Comparison of ENCODE assay signal across 9 cellular contexts in genomic region chr16:78002915-78003538, GRCh38. TPM values are rescaled to one million over a fixed set of nuclear protein-coding genes. Genes with fewer than 3 reads are reported as not detected.
DNase-seq lines count a peak whose midpoint lies in the region; ATAC-seq and TF ChIP-seq lines count a peak whose summit lies in the region.
"Had no signal": no experiment of that assay in that cellular context is flagged by ENCODE, and none has a peak within 500 bp of the region (broad histone marks: within the 10 kb centered on the region; RNA-seq: fewer than 3 reads in every experiment).

No MANE protein-coding gene starts in this region.

- TF ChIP-seq POLR2A in lower leg skin (IDR thresholded peaks at IDR 0.05): no peak

- POLR2A ChIA-PET in activated CD4-positive, alpha-beta T cell treated with anti-CD3 and anti-CD28 coated beads for 36 hours (lab: Charles Lee): no interaction called here

- ATAC-seq in GM19324 (IDR thresholded peaks at IDR 0.05; ENCODE audit: low FRiP score, unreplicated experiment) (peak; percentile 83), HG03378 (IDR thresholded peaks at IDR 0.05; ENCODE audit: unreplicated experiment) (peak; percentile 99)
- peak; percentile 99 for ATAC-seq in activated CD4-positive, alpha-beta T cell treated with anti-CD3 and anti-CD28 coated beads for 36 hours

- no peaks in the 10 kb centered on the region for H3K9me3 Mint-ChIP-seq in activated CD4-positive, alpha-beta T cell treated with anti-CD3 and anti-CD28 coated beads for 36 hours (ENCODE audit: low read depth)
- H3K9me3 Mint-ChIP-seq: T-helper 1 cell treated with Interleukin-12 subunit alpha and Interleukin-12 subunit beta and Interleukin-4 antibody, amounts not matched to agents 30 μg/mL and 1 μg/mL, for 36 hours had no signal

- DNase-seq in CD1c-positive myeloid dendritic cell (ENCODE audit: extremely low spot score): peak; percentile 75
- DNase-seq in NCI-H460 (ENCODE audit: extremely low read depth, low read depth): peak; percentile 81
- DNase-seq in activated CD4-positive, alpha-beta T cell treated with anti-CD3 and anti-CD28 coated beads for 36 hours: peak; percentile 90
- DNase-seq in dermis blood vessel endothelial cell: peak; percentile 95
- DNase-seq in lower leg skin (ENCODE audit: low spot score in 2 of 2): peak; percentile 73 to 94
- peak; percentile 14 to 30 (median 22) for DNase-seq in stimulated activated CD4-positive, alpha-beta T cell treated with anti-CD3 and anti-CD28 coated beads, TNF-alpha, amount 100 ng/mL, for 4 hours (ENCODE audit: low read depth in 3 of 3)

- no peaks in the 10 kb centered on the region for H3K36me3 Mint-ChIP-seq in activated CD4-positive, alpha-beta T cell treated with anti-CD3 and anti-CD28 coated beads for 36 hours (ENCODE audit: low read depth)

- H3K4me1 Mint-ChIP-seq in activated CD4-positive, alpha-beta T cell treated with anti-CD3 and anti-CD28 coated beads for 36 hours: no peaks in the 10 kb centered on the region

- whole genome bisulfite sequencing in lower leg skin, 2 donors: 15 to 16% methylated on average over 11 of the region's 11 CpGs

- H3K27ac Mint-ChIP-seq in activated CD4-positive, alpha-beta T cell treated with anti-CD3 and anti-CD28 coated beads for 36 hours: no peak overlapping the region
- H3K27ac Mint-ChIP-seq: T-helper 1 cell treated with Interleukin-12 subunit alpha and Interleukin-12 subunit beta and Interleukin-4 antibody, amounts not matched to agents 30 μg/mL and 1 μg/mL, for 36 hours had no signal

- CTCF ChIA-PET in activated CD4-positive, alpha-beta T cell treated with anti-CD3 and anti-CD28 coated beads for 36 hours (lab: Charles Lee): interaction anchor here (0.6 to 2.8 kb wide), 24 partner anchors 9 to 435 kb away, joined by 3 to 14 read pairs (median 3); partner anchors contain the start of gene CLEC3A

- H3K4me3 ChIP-seq in lower leg skin (ENCODE audit: low read depth, poor library complexity, severe bottlenecking): no peak overlapping the region

- no peak overlapping the region for H3K4me3 Mint-ChIP-seq in activated CD4-positive, alpha-beta T cell treated with anti-CD3 and anti-CD28 coated beads for 36 hours
- H3K4me3 Mint-ChIP-seq: T-helper 1 cell treated with Interleukin-12 subunit alpha and Interleukin-12 subunit beta and Interleukin-4 antibody, amounts not matched to agents 30 μg/mL and 1 μg/mL, for 36 hours had no signal

- H3K27me3 Mint-ChIP-seq in activated CD4-positive, alpha-beta T cell treated with anti-CD3 and anti-CD28 coated beads for 36 hours: peaks cover 16% of the 10 kb centered on the region

- TF ChIP-seq CTCF in lower leg skin (IDR thresholded peaks at IDR 0.05): peak in 1 of 3 donors; percentile 68

- intact Hi-C loops in activated CD4-positive, alpha-beta T cell treated with anti-CD3 and anti-CD28 coated beads for 36 hours (cut with DNase I, micrococcal nuclease): loop anchor here (1.0 to 10.0 kb wide), 6 partner anchors 32 to 768 kb away; partner anchors contain the start of genes WWOX (in 2 of the 2) and NUDT7 (in 1 of the 2)
- intact Hi-C loops in lower leg skin (cut with DNase I; ENCODE audit: low total_unique reads): no loop called here

RNA-seq across cellular contexts. Expression of gene CLEC3A, which starts 19.3 kb away (rescaled TPM):
- not detected in 2 replicates for total RNA-seq in NCI-H460 (2014; rRNA removed; shearing (Covaris generic))
- polyA plus RNA-seq in NCI-H460 (2014; cell fraction: nucleus; rRNA removed): not detected in 2 replicates
- total RNA-seq in activated CD4-positive, alpha-beta T cell treated with anti-CD3 and anti-CD28 coated beads for 36 hours: not detected
- total RNA-seq in dermis blood vessel endothelial cell (not detected in 2 replicates), lower leg skin (not detected)

Comparison
In these comparisons a context has a peak if more than half of its experiments do, and no peak if none do; other contexts are left out.
1. DNase-seq: peak in every context shown above with its lines; median percentile 95 in dermis blood vessel endothelial cell; 90 in activated CD4-positive, alpha-beta T cell treated with anti-CD3 and anti-CD28 coated beads for 36 hours; 84 in lower leg skin; 81 in NCI-H460; 75 in CD1c-positive myeloid dendritic cell; 22 in stimulated activated CD4-positive, alpha-beta T cell treated with anti-CD3 and anti-CD28 coated beads, TNF-alpha, amount 100 ng/mL, for 4 hours.